In the genomic region with DNA sequence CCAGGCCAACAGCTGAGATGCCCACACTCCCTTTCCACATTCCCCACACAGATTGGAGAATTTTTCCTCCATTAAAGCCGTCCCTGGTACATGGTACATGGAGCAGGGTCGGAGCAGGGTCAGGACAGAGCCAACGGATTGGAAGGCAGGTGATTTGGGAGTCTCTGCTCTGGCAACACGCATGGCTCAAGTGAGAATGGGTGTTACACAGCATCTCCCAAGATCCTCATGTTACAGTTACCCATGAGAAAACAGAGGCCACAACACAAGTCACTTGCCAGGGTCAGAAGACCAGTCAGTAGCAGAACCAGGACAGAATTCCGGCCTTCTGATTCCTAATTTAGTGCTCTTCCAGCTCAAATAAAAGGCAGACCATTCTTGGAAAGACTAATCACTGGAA, we compare ENCODE assay signal across 1 cellular context.
TF ChIP-seq lines count a peak whose summit lies in the region.

No MANE protein-coding gene starts in this region.

TF ChIP-seq in SK-N-SH, 30 proteins besides CTCF, POLR2A, EP300 and RAD21 (continued from another document):
- no peak for TF ChIP-seq USF2 (IDR thresholded peaks at IDR 0.05; ENCODE audit: borderline replicate concordance, low read depth, low read length)
- no peak for TF ChIP-seq CHD2 (IDR thresholded peaks at IDR 0.05; ENCODE audit: low read length, partially characterized antibody)
- TF ChIP-seq USF1 (IDR thresholded peaks at IDR 0.05; ENCODE audit: borderline replicate concordance, low read depth) = no peak
- TF ChIP-seq SIN3A (IDR thresholded peaks at IDR 0.05; ENCODE audit: borderline replicate concordance, low read depth, low read length) = no peak
- TF ChIP-seq FOSL2 (IDR thresholded peaks at IDR 0.05; ENCODE audit: borderline replicate concordance, low read depth) = no peak
- TF ChIP-seq GATA2 (CRISPR knock-in tag; IDR thresholded peaks at IDR 0.05) = no peak
- no peak for TF ChIP-seq POLR2AphosphoS5 (IDR thresholded peaks at IDR 0.05; ENCODE audit: low read depth, low read length)
- no peak for TF ChIP-seq IRF3 (IDR thresholded peaks at IDR 0.05; ENCODE audit: low read depth, low read length)
TF ChIP-seq in SK-N-SH: peak in this region for 0.
